ENCODE assay signal across 19 cellular contexts in genomic region chr5:58207076-58207475, GRCh38.
DNase-seq lines count a peak whose midpoint lies in the region; ATAC-seq and TF ChIP-seq lines count a peak whose summit lies in the region.
"Had no signal": no experiment of that assay in that cellular context is flagged by ENCODE, and none has a peak within 500 bp of the region (broad histone marks: within the 10 kb centered on the region; RNA-seq: fewer than 3 reads in every experiment).

No MANE protein-coding gene starts in this region.

- no peak for DNase-seq in SK-N-SH
- no peak for DNase-seq in mesothelial cell of epicardium (ENCODE audit: low spot score in 2 of 2, unreplicated experiment in 2 of 2)
- no peak for DNase-seq in smooth muscle cell (lab: John Stamatoyannopoulos, UW; ENCODE audit: unreplicated experiment)
- DNase-seq in HCEC 1CT = no peak
- no peak for DNase-seq in HAP-1 (ENCODE audit: low spot score in 2 of 2)
- DNase-seq: 8988T; ACHN; AML-193; BE2C; CD4-positive, alpha-beta T cell; CD8-positive, alpha-beta memory T cell; DMS 273 treated with DMSO at 0.1 percent for 48 hours; DND-41; GM23248; H7 had no signal

- H3K27me3 Mint-ChIP-seq in mesothelial cell of epicardium (ENCODE audit: low read depth) = no peaks in the 10 kb centered on the region

- no peak overlapping the region for H3K27ac ChIP-seq in SK-N-SH (ENCODE audit: low read depth in 2 of 2, low read length in 1 of 2)
- H3K27ac ChIP-seq in smooth muscle cell (ENCODE audit: low read depth) = no peak overlapping the region
- H3K27ac ChIP-seq: BLaER1 treated with 17β-estradiol and CSF1 and Interleukin-3, amounts not matched to agents 10 nM and 100 nM; GM23248 had no signal

- H3K27ac Mint-ChIP-seq in mesothelial cell of epicardium = peak overlapping the region; percentile 62
- H3K27ac Mint-ChIP-seq: CD4-positive, alpha-beta T cell; CD8-positive, alpha-beta memory T cell had no signal

- H3K36me3 ChIP-seq in SK-N-SH (replicated peaks in 1 of 2; ENCODE audit: control insufficient read depth in 1 of 2, insufficient read depth in 2 of 2, low read length in 1 of 2) (no peaks in the 10 kb centered on the region), smooth muscle cell (ENCODE audit: low read depth) (no peaks in the 10 kb centered on the region), HAP-1 (replicated peaks) (no peaks in the 10 kb centered on the region)
- H3K36me3 ChIP-seq: BE2C; BLaER1 treated with 17β-estradiol and CSF1 and Interleukin-3, amounts not matched to agents 10 nM and 100 nM had no signal

- H3K9ac ChIP-seq in SK-N-SH = no peak overlapping the region
- no peak overlapping the region for H3K9ac ChIP-seq in smooth muscle cell (ENCODE audit: low read depth)
- H3K9ac ChIP-seq: BLaER1 treated with 17β-estradiol and CSF1 and Interleukin-3, amounts not matched to agents 10 nM and 100 nM; GM23248 had no signal

- TF ChIP-seq CTCF in SK-N-SH (IDR thresholded peaks at IDR 0.05) (no peak), mesothelial cell of epicardium (IDR thresholded peaks at IDR 0.05; ENCODE audit: unreplicated experiment) (no peak), smooth muscle cell (IDR thresholded peaks at IDR 0.05; ENCODE audit: borderline replicate concordance, insufficient read depth, poor library complexity, severe bottlenecking) (no peak)

- no peak overlapping the region; the same call in 1 of the 2 replicates for H2AFZ ChIP-seq in SK-N-SH (ENCODE audit: low read depth)
- H2AFZ ChIP-seq in smooth muscle cell (ENCODE audit: low read depth) = peak overlapping the region; percentile 46
- H2AFZ ChIP-seq: GM23248 had no signal

- H3K4me3 Mint-ChIP-seq in mesothelial cell of epicardium = no peak overlapping the region
- H3K4me3 Mint-ChIP-seq: CD14-positive monocyte; CD4-positive, alpha-beta T cell; CD8-positive, alpha-beta memory T cell had no signal

- TF ChIP-seq RAD21 in SK-N-SH (IDR thresholded peaks at IDR 0.05; ENCODE audit: low read length) = no peak

- no peaks in the 10 kb centered on the region for H3K36me3 Mint-ChIP-seq in mesothelial cell of epicardium
- H3K36me3 Mint-ChIP-seq: CD14-positive monocyte; CD8-positive, alpha-beta memory T cell had no signal

- H3K9me2 ChIP-seq in SK-N-SH = no peaks in the 10 kb centered on the region

- no peak for TF ChIP-seq EP300 in SK-N-SH (IDR thresholded peaks at IDR 0.05; ENCODE audit: borderline replicate concordance in 1 of 2, low read depth in 1 of 2, low read length in 1 of 2)

- H3F3A ChIP-seq in SK-N-SH (replicated peaks; ENCODE audit: insufficient read depth) (peaks cover 3% of the 10 kb centered on the region), smooth muscle cell (ENCODE audit: low read depth) (no peaks in the 10 kb centered on the region)

- peak; percentile 59; the same call in 2 of the 3 replicates for ATAC-seq in SK-N-SH treated with all-trans-retinoic acid at 6 μM for 48 hours
- ATAC-seq: A549 had no signal

- 22% methylated on average over 1 of the region's 1 CpG for WGBS in SK-N-SH (ENCODE audit: low lambda C conversion rate)
- 91% methylated on average over 1 of the region's 1 CpG for WGBS in smooth muscle cell (ENCODE audit: low lambda C conversion rate)

- no peaks in the 10 kb centered on the region; a peak in 1 of 4 replicates for H3K4me1 ChIP-seq in SK-N-SH (ENCODE audit: control insufficient read depth in 1 of 2, insufficient read depth in 2 of 2, low read depth in 1 of 2, low read length in 1 of 2)
- H3K4me1 ChIP-seq in smooth muscle cell (ENCODE audit: low read depth) = no peaks in the 10 kb centered on the region
- no peaks in the 10 kb centered on the region for H3K4me1 ChIP-seq in HAP-1
- H3K4me1 ChIP-seq: BE2C; BLaER1 treated with 17β-estradiol and CSF1 and Interleukin-3, amounts not matched to agents 10 nM and 100 nM had no signal

- H3K9me3 Mint-ChIP-seq in mesothelial cell of epicardium = peaks cover 5% of the 10 kb centered on the region
- H3K9me3 Mint-ChIP-seq: CD14-positive monocyte; CD4-positive, alpha-beta T cell had no signal

- peaks cover 36% of the 10 kb centered on the region for H3K4me1 Mint-ChIP-seq in mesothelial cell of epicardium
- H3K4me1 Mint-ChIP-seq: CD8-positive, alpha-beta memory T cell had no signal

- H3K79me2 ChIP-seq in SK-N-SH (ENCODE audit: insufficient read depth) = no peaks in the 10 kb centered on the region
- no peaks in the 10 kb centered on the region for H3K79me2 ChIP-seq in smooth muscle cell (ENCODE audit: low read depth)

- CTCF ChIA-PET in SK-N-SH (lab: Yijun Ruan, JAX) = interaction anchor here (1.3 to 1.5 kb wide), 2 partner anchors 23 to 254 kb away, joined by 3 to 4 read pairs; no protein-coding TSS in a partner anchor

- POLR2A ChIA-PET in SK-N-SH (lab: Yijun Ruan, JAX) = no interaction called here

- H3K4me2 ChIP-seq in SK-N-SH (no peak overlapping the region), smooth muscle cell (no peak overlapping the region)
- H3K4me2 ChIP-seq: A549; BLaER1 treated with 17β-estradiol and CSF1 and Interleukin-3, amounts not matched to agents 10 nM and 100 nM had no signal

- H3K9me3 ChIP-seq in SK-N-SH = no peaks in the 10 kb centered on the region
- H3K9me3 ChIP-seq in smooth muscle cell (replicated peaks; ENCODE audit: low read depth) = no peaks in the 10 kb centered on the region
- H3K9me3 ChIP-seq in HAP-1 = no peaks in the 10 kb centered on the region
- H3K9me3 ChIP-seq: A549; BE2C; BLaER1 treated with 17β-estradiol and CSF1 and Interleukin-3, amounts not matched to agents 10 nM and 100 nM had no signal

- H3K4me3 ChIP-seq in SK-N-SH (ENCODE audit: low read depth in 2 of 2, low read length in 1 of 2) (no peak overlapping the region), smooth muscle cell (no peak overlapping the region), HAP-1 (no peak overlapping the region)
- H3K4me3 ChIP-seq: A549; BLaER1 treated with 17β-estradiol and CSF1 and Interleukin-3, amounts not matched to agents 10 nM and 100 nM; GM23248 had no signal

- in situ Hi-C loops in HAP-1 (cut with MboI; ENCODE audit: low sequenced_read_pairs) = no loop called here

- H3K27me3 ChIP-seq in SK-N-SH (ENCODE audit: insufficient read depth) (no peaks in the 10 kb centered on the region), smooth muscle cell (ENCODE audit: low read depth) (no peaks in the 10 kb centered on the region), HAP-1 (ENCODE audit: low read depth) (no peaks in the 10 kb centered on the region)
- H3K27me3 ChIP-seq: BE2C; BLaER1 treated with 17β-estradiol and CSF1 and Interleukin-3, amounts not matched to agents 10 nM and 100 nM had no signal

- H4K20me1 ChIP-seq in SK-N-SH (ENCODE audit: insufficient read depth) (no peaks in the 10 kb centered on the region), smooth muscle cell (ENCODE audit: low read depth) (no peaks in the 10 kb centered on the region)
- H4K20me1 ChIP-seq: BLaER1 treated with 17β-estradiol and CSF1 and Interleukin-3, amounts not matched to agents 10 nM and 100 nM had no signal

TF ChIP-seq in SK-N-SH treated with all-trans-retinoic acid at 6 μM for 48 hours, 23 proteins besides CTCF, POLR2A, EP300 and RAD21:
- TF ChIP-seq TCF4 (CRISPR knock-in tag; IDR thresholded peaks at IDR 0.05; ENCODE audit: borderline replicate concordance) (0 out of 2 replicates have a peak, but pooled peaks have one; percentile 31), TOX (CRISPR knock-in tag; IDR thresholded peaks at IDR 0.05; ENCODE audit: borderline replicate concordance) (no peak), ISL1 (CRISPR knock-in tag; IDR thresholded peaks at IDR 0.05) (peak; percentile 67), SNAI2 (CRISPR knock-in tag; IDR thresholded peaks at IDR 0.05) (peak; percentile 62; the same call in 1 of the 2 replicates), ZNF565 (CRISPR knock-in tag; conservative IDR thresholded peaks at IDR 0.05; ENCODE audit: low read depth) (no peak)

TF ChIP-seq in SK-N-SH, 30 proteins besides CTCF, POLR2A, EP300 and RAD21 (continues in another document):
- no peak for TF ChIP-seq MEF2A (IDR thresholded peaks at IDR 0.05; ENCODE audit: borderline replicate concordance, low read depth)
- no peak for TF ChIP-seq NRF1 (IDR thresholded peaks at IDR 0.05; ENCODE audit: low read depth, low read length)
- TF ChIP-seq RXRA (IDR thresholded peaks at IDR 0.05; ENCODE audit: borderline replicate concordance, low read depth) = no peak
- TF ChIP-seq FOSL2 (IDR thresholded peaks at IDR 0.05; ENCODE audit: borderline replicate concordance, low read depth) = no peak
- TF ChIP-seq GABPA (IDR thresholded peaks at IDR 0.05; ENCODE audit: low read depth) = no peak
- TF ChIP-seq POLR2AphosphoS5 (IDR thresholded peaks at IDR 0.05; ENCODE audit: low read depth, low read length) = no peak
- no peak for TF ChIP-seq IRF3 (IDR thresholded peaks at IDR 0.05; ENCODE audit: low read depth, low read length)
- TF ChIP-seq TAF1 (IDR thresholded peaks at IDR 0.05; ENCODE audit: borderline replicate concordance, low read depth, low read length) = no peak
- no peak for TF ChIP-seq JUND (IDR thresholded peaks at IDR 0.05)
- TF ChIP-seq PBX3 (IDR thresholded peaks at IDR 0.05) = no peak
- TF ChIP-seq EZH2phosphoT487 (IDR thresholded peaks at IDR 0.05; ENCODE audit: borderline replicate concordance, low read depth) = no peak
- no peak for TF ChIP-seq USF1 (IDR thresholded peaks at IDR 0.05; ENCODE audit: borderline replicate concordance, low read depth)
